8 cellular contexts compared by ENCODE assay signal in the genomic region with DNA sequence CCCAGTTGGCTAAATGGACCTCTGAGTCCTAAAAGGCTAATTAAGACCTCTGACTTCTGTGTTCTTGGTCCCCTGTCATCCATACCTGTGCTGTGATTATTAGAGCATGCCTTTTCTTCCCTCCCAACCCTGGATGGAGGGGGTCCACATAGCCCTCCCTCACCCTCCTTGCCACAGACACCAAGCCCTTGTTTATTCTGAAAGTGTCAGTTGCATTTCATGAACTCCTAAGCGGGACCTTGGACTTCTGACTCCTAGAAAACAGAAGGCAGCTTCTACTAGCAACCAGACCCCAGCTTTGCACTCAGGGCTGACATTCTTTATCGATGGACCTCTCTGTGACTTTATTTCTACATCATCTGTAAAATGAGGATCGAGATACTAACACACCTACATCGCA. TPM values are rescaled to one million over a fixed set of nuclear protein-coding genes. Genes with fewer than 3 reads are reported as not detected.
"Had no signal": no experiment of that assay in that cellular context is flagged by ENCODE, and none has a peak within 500 bp of the region (broad histone marks: within the 10 kb centered on the region; RNA-seq: fewer than 3 reads in every experiment).

No MANE protein-coding gene starts in this region.

- H3K4me1 ChIP-seq: HAP-1 had no signal

- DNase-seq: GOT3, HFFc6, IMR-90 had no signal

- H3K4me3 ChIP-seq: HAP-1, K562 had no signal

- H3K36me3 ChIP-seq: HAP-1 had no signal

- H3K4me3 Mint-ChIP-seq: HFFc6 had no signal

- H3K9me3 Mint-ChIP-seq: HFFc6 had no signal

- FAIRE-seq: K562 had no signal

- H3K9me3 ChIP-seq: HAP-1 had no signal

- H3K27ac Mint-ChIP-seq: HFFc6 had no signal

- H3K27ac ChIP-seq: HL-60 had no signal

RNA-seq across cellular contexts. Expression of gene WNT9B, which starts 38.1 kb away (rescaled TPM):
- total RNA-seq: H4, HFFc6, HT1080, IMR-90, K562 had no signal
- polyA plus RNA-seq: IMR-90, K562 had no signal
